18 cellular contexts compared by ENCODE assay signal in the genomic region with DNA sequence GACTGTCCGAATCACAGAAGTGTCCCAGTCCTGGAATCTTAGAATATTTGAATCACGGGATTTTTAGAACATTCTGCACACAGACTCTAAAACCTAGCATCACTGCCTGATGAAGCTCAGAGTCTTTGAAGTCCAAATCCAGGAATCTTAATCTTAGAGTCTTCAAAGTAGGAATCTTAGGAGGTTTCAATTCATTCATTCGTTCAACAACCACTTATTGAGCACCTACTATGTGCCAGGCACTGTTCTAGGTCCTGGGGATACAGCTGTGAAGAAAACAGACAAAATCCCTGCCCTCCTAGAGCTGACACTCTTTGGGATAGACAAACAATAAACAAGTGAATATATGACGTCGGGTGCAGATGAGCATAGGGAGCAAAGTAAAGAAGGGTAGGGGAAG. TPM values are rescaled to one million over a fixed set of nuclear protein-coding genes. Genes with fewer than 3 reads are reported as not detected.
DNase-seq lines count a peak whose midpoint lies in the region; ATAC-seq and TF ChIP-seq lines count a peak whose summit lies in the region.
"Had no signal": no experiment of that assay in that cellular context is flagged by ENCODE, and none has a peak within 500 bp of the region (broad histone marks: within the 10 kb centered on the region; RNA-seq: fewer than 3 reads in every experiment).

No MANE protein-coding gene starts in this region.

- peaks cover 49% of the 10 kb centered on the region for H3K4me1 Mint-ChIP-seq in stimulated activated naive CD8-positive, alpha-beta T cell treated with anti-CD3 and anti-CD28 coated beads, Interleukin-15, Interleukin-2, amounts not matched to agents 100 ng/mL and 50 ng/mL, for 24 hours (ENCODE audit: low read depth)
- peaks cover 70% of the 10 kb centered on the region for H3K4me1 Mint-ChIP-seq in stimulated activated naive CD8-positive, alpha-beta T cell treated with anti-CD3 and anti-CD28 coated beads, Interleukin-15, amount 100 ng/mL, for 72 hours
- H3K4me1 Mint-ChIP-seq in activated B cell treated with CpG ODN at 0.5 μM for 24 hours (peaks cover 40% of the 10 kb centered on the region), mesothelial cell of epicardium (peaks cover 25% of the 10 kb centered on the region), type B pancreatic cell (ENCODE audit: unreplicated experiment) (peaks cover 27% of the 10 kb centered on the region)

- CTCF ChIA-PET in activated B cell treated with CpG ODN at 0.5 μM for 24 hours (lab: Charles Lee): interaction anchor here (1.0 to 3.8 kb wide), 5 partner anchors 10 to 147 kb away, joined by 3 to 19 read pairs (median 8); no protein-coding TSS in a partner anchor

- peaks cover 25% of the 10 kb centered on the region for H3K27me3 Mint-ChIP-seq in stimulated activated naive CD8-positive, alpha-beta T cell treated with anti-CD3 and anti-CD28 coated beads, Interleukin-15, Interleukin-2, amounts not matched to agents 100 ng/mL and 50 ng/mL, for 24 hours
- peaks cover 49% of the 10 kb centered on the region for H3K27me3 Mint-ChIP-seq in stimulated activated naive CD8-positive, alpha-beta T cell treated with anti-CD3 and anti-CD28 coated beads, Interleukin-15, amount 100 ng/mL, for 72 hours
- H3K27me3 Mint-ChIP-seq in activated B cell treated with CpG ODN at 0.5 μM for 24 hours (peaks cover 12% of the 10 kb centered on the region), mesothelial cell of epicardium (ENCODE audit: low read depth) (peaks cover 42% of the 10 kb centered on the region), type B pancreatic cell (peaks cover 41% of the 10 kb centered on the region)

- intact Hi-C loops in activated B cell treated with CpG ODN at 0.5 μM for 24 hours (cut with micrococcal nuclease) (loop anchor here (5.0 kb wide), 1 partner anchor 418 kb away; a partner anchor contains a TSS), left colon (cut with DNase I, micrococcal nuclease) (no loop called here)

- ATAC-seq in stimulated activated naive CD8-positive, alpha-beta T cell treated with anti-CD3 and anti-CD28 coated beads, Interleukin-15, amount 100 ng/mL, for 72 hours: no peak
- ATAC-seq in activated B cell treated with CpG ODN at 0.5 μM for 24 hours (ENCODE audit: low read depth): no peak
- ATAC-seq in left colon: no peak
- ATAC-seq: esophagus mucosa, upper lobe of right lung had no signal

- H3K36me3 Mint-ChIP-seq in stimulated activated naive CD8-positive, alpha-beta T cell treated with anti-CD3 and anti-CD28 coated beads, Interleukin-15, Interleukin-2, amounts not matched to agents 100 ng/mL and 50 ng/mL, for 24 hours (ENCODE audit: low read depth): no peaks in the 10 kb centered on the region
- no peaks in the 10 kb centered on the region for H3K36me3 Mint-ChIP-seq in activated B cell treated with CpG ODN at 0.5 μM for 24 hours (ENCODE audit: low read depth)
- H3K36me3 Mint-ChIP-seq in mesothelial cell of epicardium: no peaks in the 10 kb centered on the region
- peaks cover 3% of the 10 kb centered on the region for H3K36me3 Mint-ChIP-seq in type B pancreatic cell

- TF ChIP-seq CTCF in activated B cell treated with CpG ODN at 0.5 μM for 24 hours (IDR thresholded peaks at IDR 0.05): no peak
- TF ChIP-seq CTCF in mesothelial cell of epicardium (IDR thresholded peaks at IDR 0.05; ENCODE audit: unreplicated experiment): no peak
- TF ChIP-seq CTCF in type B pancreatic cell (conservative IDR thresholded peaks at IDR 0.05): no peak

- no peak for DNase-seq in stimulated activated naive CD8-positive, alpha-beta T cell treated with anti-CD3 and anti-CD28 coated beads, Interleukin-15, amount 100 ng/mL, for 72 hours
- no peak for DNase-seq in activated B cell treated with CpG ODN at 0.5 μM for 24 hours
- DNase-seq in mesothelial cell of epicardium (ENCODE audit: low spot score in 2 of 2, unreplicated experiment in 2 of 2): no peak
- no peak for DNase-seq in type B pancreatic cell (ENCODE audit: extremely low spot score, unreplicated experiment)
- no peak for DNase-seq in NCI-H2107 treated with DMSO at 0.1 percent for 48 hours (lab: John Stamatoyannopoulos, UW; ENCODE audit: unreplicated experiment)
- DNase-seq in A172 (ENCODE audit: low spot score): no peak
- DNase-seq in left colon: no peak
- DNase-seq: activated CD4-positive, alpha-beta T cell treated with anti-CD3 and anti-CD28 coated beads, Interleukin-2, amount 50 U/mL, for 48 hours; activated gamma-delta T cell treated with Interleukin-2 at 50 U/mL for 16 hours; DMS53; KG1; NCI-H2081 treated with DMSO at 0.1 percent for 48 hours; NCI-H69; stimulated activated CD4-positive, alpha-beta T cell treated with anti-CD3 and anti-CD28 coated beads, Interleukin-12 subunit alpha, Interleukin-12 subunit beta, amount 100 ng/mL, for 4 hours; stimulated activated naive CD4-positive, alpha-beta T cell treated with Interleukin-2 at 50 U/mL for 16 hours; upper lobe of right lung had no signal

- POLR2A ChIA-PET in activated B cell treated with CpG ODN at 0.5 μM for 24 hours (lab: Charles Lee): interaction anchor here (1.5 to 2.6 kb wide), 6 partner anchors 13 to 147 kb away, joined by 3 to 10 read pairs (median 7); a partner anchor contains a TSS

- H3K4me3 Mint-ChIP-seq in stimulated activated naive CD8-positive, alpha-beta T cell treated with anti-CD3 and anti-CD28 coated beads, Interleukin-15, Interleukin-2, amounts not matched to agents 100 ng/mL and 50 ng/mL, for 24 hours: peak overlapping the region; percentile 63
- H3K4me3 Mint-ChIP-seq in stimulated activated naive CD8-positive, alpha-beta T cell treated with anti-CD3 and anti-CD28 coated beads, Interleukin-15, amount 100 ng/mL, for 72 hours: peak overlapping the region in 1 of 2 donors; percentile 23
- H3K4me3 Mint-ChIP-seq in activated B cell treated with CpG ODN at 0.5 μM for 24 hours: peak overlapping the region; percentile 85
- peak overlapping the region; percentile 67 for H3K4me3 Mint-ChIP-seq in mesothelial cell of epicardium
- H3K4me3 Mint-ChIP-seq in type B pancreatic cell: peak overlapping the region; percentile 82

- H3K27ac Mint-ChIP-seq in stimulated activated naive CD8-positive, alpha-beta T cell treated with anti-CD3 and anti-CD28 coated beads, Interleukin-15, Interleukin-2, amounts not matched to agents 100 ng/mL and 50 ng/mL, for 24 hours: no peak overlapping the region
- H3K27ac Mint-ChIP-seq in stimulated activated naive CD8-positive, alpha-beta T cell treated with anti-CD3 and anti-CD28 coated beads, Interleukin-15, amount 100 ng/mL, for 72 hours: no peak overlapping the region
- H3K27ac Mint-ChIP-seq in activated B cell treated with CpG ODN at 0.5 μM for 24 hours: no peak overlapping the region
- no peak overlapping the region for H3K27ac Mint-ChIP-seq in mesothelial cell of epicardium
- H3K27ac Mint-ChIP-seq in type B pancreatic cell: no peak overlapping the region

- no peaks in the 10 kb centered on the region for H3K9me3 Mint-ChIP-seq in stimulated activated naive CD8-positive, alpha-beta T cell treated with anti-CD3 and anti-CD28 coated beads, Interleukin-15, Interleukin-2, amounts not matched to agents 100 ng/mL and 50 ng/mL, for 24 hours
- H3K9me3 Mint-ChIP-seq in stimulated activated naive CD8-positive, alpha-beta T cell treated with anti-CD3 and anti-CD28 coated beads, Interleukin-15, amount 100 ng/mL, for 72 hours: no peaks in the 10 kb centered on the region
- H3K9me3 Mint-ChIP-seq in activated B cell treated with CpG ODN at 0.5 μM for 24 hours (no peaks in the 10 kb centered on the region), mesothelial cell of epicardium (no peaks in the 10 kb centered on the region), type B pancreatic cell (no peaks in the 10 kb centered on the region)

RNA-seq across cellular contexts. Expression of a gene that starts 1.7 kb away (rescaled TPM):
- total RNA-seq in activated B cell treated with CpG ODN at 0.5 μM for 24 hours: 1.2 and 1.5 TPM in 2 replicates
- 15.2 to 18.1 TPM (median 16.7 TPM) in 3 replicates for total RNA-seq in mesothelial cell of epicardium
- total RNA-seq in type B pancreatic cell (ENCODE audit: low replicate concordance): 11.9 and 13.0 TPM in 2 replicates
- total RNA-seq in A172 (2014; rRNA removed; shearing (Covaris generic)): 3.4 and 7.7 TPM in 2 replicates
- total RNA-seq in left colon: 1 to 10 TPM; 3.4 to 6.1 TPM

RNA-seq across cellular contexts. Expression of a gene that starts 3.1 kb away (rescaled TPM):
- total RNA-seq in activated B cell treated with CpG ODN at 0.5 μM for 24 hours: 0.80 and 1.4 TPM in 2 replicates
- 0.38 to 0.60 TPM (median 0.59 TPM) in 3 replicates for total RNA-seq in mesothelial cell of epicardium
- total RNA-seq in type B pancreatic cell (ENCODE audit: low replicate concordance): 0.48 TPM in 1 of 2 replicates, not detected in the other
- total RNA-seq in A172 (2014; rRNA removed; shearing (Covaris generic)): 0.31 and 3.6 TPM in 2 replicates
- 1 to 10 TPM in 1 of 2 donors, under 1 TPM in 1; 0.37 to 1.6 TPM for total RNA-seq in left colon

RNA-seq across cellular contexts. Expression of a gene that starts 12.1 kb away (rescaled TPM):
- total RNA-seq in activated B cell treated with CpG ODN at 0.5 μM for 24 hours: 294 and 300 TPM in 2 replicates
- total RNA-seq in mesothelial cell of epicardium: 49.3 to 54.8 TPM (median 53.8 TPM) in 3 replicates
- 51.9 and 73.0 TPM in 2 replicates for total RNA-seq in type B pancreatic cell (ENCODE audit: low replicate concordance)
- 54.7 and 64.6 TPM in 2 replicates for total RNA-seq in A172 (2014; rRNA removed; shearing (Covaris generic))
- 100 to 1,000 TPM; 218 to 260 TPM for total RNA-seq in left colon

RNA-seq across cellular contexts. Expression of a gene that starts 27.4 kb away (rescaled TPM):
- total RNA-seq in activated B cell treated with CpG ODN at 0.5 μM for 24 hours (16.8 and 20.4 TPM in 2 replicates), mesothelial cell of epicardium (272 to 287 TPM (median 278 TPM) in 3 replicates), type B pancreatic cell (ENCODE audit: low replicate concordance) (28.4 and 178 TPM in 2 replicates), left colon (10 to 100 TPM in 1 of 2 donors, 1 to 10 TPM in 1; 4.4 to 46.0 TPM)
- 0.17 TPM in 1 of 2 replicates, not detected in the other for total RNA-seq in A172 (2014; rRNA removed; shearing (Covaris generic))
